Comparison of ENCODE assay signal across 8 cellular contexts in genomic region chr20:20003088-20003954, GRCh38. TPM values are rescaled to one million over a fixed set of nuclear protein-coding genes. Genes with fewer than 3 reads are reported as not detected.
DNase-seq lines count a peak whose midpoint lies in the region; ATAC-seq and TF ChIP-seq lines count a peak whose summit lies in the region.

No MANE protein-coding gene starts in this region.

- H3K9ac ChIP-seq in KMS-11: no peak overlapping the region

- no peak for TF ChIP-seq POLR2A in uterus (IDR thresholded peaks at IDR 0.05)

- ATAC-seq in CD4-positive, CD25-positive, alpha-beta regulatory T cell (ENCODE audit: low read depth in 2 of 2): peak in 1 of 2 donors; percentile 44
- ATAC-seq in central memory CD8-positive, alpha-beta T cell (replicated peaks; ENCODE audit: extremely low read depth, poor library complexity, severe bottlenecking): no peak
- no peak for ATAC-seq in HG02938 (IDR thresholded peaks at IDR 0.05; ENCODE audit: unreplicated experiment)

- H2AFZ ChIP-seq in KMS-11 (ENCODE audit: low read depth): no peak overlapping the region

- H3K79me2 ChIP-seq in KMS-11 (ENCODE audit: insufficient read depth, low read depth): no peaks in the 10 kb centered on the region

- no peaks in the 10 kb centered on the region for H3K9me3 ChIP-seq in CD4-positive, CD25-positive, alpha-beta regulatory T cell (ENCODE audit: control insufficient read depth in 2 of 2, low read length in 2 of 2)
- H3K9me3 ChIP-seq in uterus: no peaks in the 10 kb centered on the region

- peaks cover 0 to 2% (median 0%) of the 10 kb centered on the region in 7 donors for H3K9me3 Mint-ChIP-seq in CD4-positive, CD25-positive, alpha-beta regulatory T cell
- no peaks in the 10 kb centered on the region for H3K9me3 Mint-ChIP-seq in central memory CD8-positive, alpha-beta T cell

- H3K4me1 Mint-ChIP-seq in CD4-positive, CD25-positive, alpha-beta regulatory T cell: peaks cover 0 to 11% (median 9%) of the 10 kb centered on the region in 4 donors
- H3K4me1 Mint-ChIP-seq in central memory CD8-positive, alpha-beta T cell: peaks cover 15% of the 10 kb centered on the region

- TF ChIP-seq CTCF in KMS-11 (conservative IDR thresholded peaks at IDR 0.05; ENCODE audit: low read depth, low read length) (no peak), uterus (IDR thresholded peaks at IDR 0.05) (no peak)

- no peak overlapping the region for H3K27ac ChIP-seq in CD4-positive, CD25-positive, alpha-beta regulatory T cell (ENCODE audit: insufficient read depth, low read length, poor library complexity, severe bottlenecking)
- H3K27ac ChIP-seq in KMS-11: no peak overlapping the region
- H3K27ac ChIP-seq in uterus: peak overlapping the region; percentile 79 to 93

- intact Hi-C loops in uterus (cut with DNase I; ENCODE audit: low total_unique reads): no loop called here

- H3K4me1 ChIP-seq in CD4-positive, CD25-positive, alpha-beta regulatory T cell (ENCODE audit: control insufficient read depth, insufficient read depth, low read length, poor library complexity, severe bottlenecking): no peaks in the 10 kb centered on the region
- H3K4me1 ChIP-seq in KMS-11 (ENCODE audit: low read depth, poor library complexity, severe bottlenecking): peaks cover 25% of the 10 kb centered on the region
- H3K4me1 ChIP-seq in uterus: peaks cover 0 to 6% of the 10 kb centered on the region in 2 donors

- DNase-seq in CD4-positive, CD25-positive, alpha-beta regulatory T cell: peak in 1 of 3 donors; percentile 19
- DNase-seq in central memory CD8-positive, alpha-beta T cell (ENCODE audit: low spot score in 2 of 2): no peak
- DNase-seq in mucosa of gallbladder (ENCODE audit: low spot score): peak; percentile 48
- peak; percentile 66 to 83 for DNase-seq in uterus
- DNase-seq in activated effector memory CD4-positive, alpha-beta T cell treated with Interleukin-2 at 50 U/mL for 16 hours: no peak
- DNase-seq in cerebellar nuclear complex (lab: John Stamatoyannopoulos, UW): no peak

- no peaks in the 10 kb centered on the region for H3K36me3 Mint-ChIP-seq in CD4-positive, CD25-positive, alpha-beta regulatory T cell
- H3K36me3 Mint-ChIP-seq in central memory CD8-positive, alpha-beta T cell (ENCODE audit: insufficient read depth): peaks cover 2% of the 10 kb centered on the region

- no peak overlapping the region for H3K4me3 ChIP-seq in CD4-positive, CD25-positive, alpha-beta regulatory T cell (ENCODE audit: low read depth, low read length)
- H3K4me3 ChIP-seq in KMS-11 (IDR thresholded peaks at IDR 0.05; ENCODE audit: insufficient read depth, low read depth, low read length) (no peak overlapping the region), uterus (peak overlapping the region; percentile 12 to 22)

- no peaks in the 10 kb centered on the region for H3K36me3 ChIP-seq in CD4-positive, CD25-positive, alpha-beta regulatory T cell (ENCODE audit: control insufficient read depth, insufficient read depth, low read length)
- H3K36me3 ChIP-seq in KMS-11 (ENCODE audit: insufficient read depth) (no peaks in the 10 kb centered on the region), uterus (no peaks in the 10 kb centered on the region)

- peaks cover 8% of the 10 kb centered on the region for H3K27me3 ChIP-seq in CD4-positive, CD25-positive, alpha-beta regulatory T cell (ENCODE audit: control insufficient read depth, insufficient read depth, low read length)
- no peaks in the 10 kb centered on the region for H3K27me3 ChIP-seq in KMS-11 (ENCODE audit: insufficient read depth, low read depth)
- H3K27me3 ChIP-seq in uterus: no peaks in the 10 kb centered on the region

- no peaks in the 10 kb centered on the region for H4K20me1 ChIP-seq in KMS-11 (ENCODE audit: insufficient read depth)

- H3K27ac Mint-ChIP-seq in CD4-positive, CD25-positive, alpha-beta regulatory T cell: no peak overlapping the region
- H3K27ac Mint-ChIP-seq in central memory CD8-positive, alpha-beta T cell (ENCODE audit: low read depth): peak overlapping the region; percentile 19

- H3K27me3 Mint-ChIP-seq in CD4-positive, CD25-positive, alpha-beta regulatory T cell: peaks cover 42% of the 10 kb centered on the region
- peaks cover 92% of the 10 kb centered on the region for H3K27me3 Mint-ChIP-seq in central memory CD8-positive, alpha-beta T cell

- H3K4me2 ChIP-seq in KMS-11: peak overlapping the region; percentile 45

- H3K4me3 Mint-ChIP-seq in CD4-positive, CD25-positive, alpha-beta regulatory T cell: peak overlapping the region in 3 of 4 donors; percentile 17 to 78 (median 62)
- peak overlapping the region; percentile 31 for H3K4me3 Mint-ChIP-seq in central memory CD8-positive, alpha-beta T cell

RNA-seq across cellular contexts. Expression of gene NAA20, which starts 13.8 kb away (rescaled TPM):
- 19.6 TPM for total RNA-seq in CD4-positive, CD25-positive, alpha-beta regulatory T cell
- 10 to 100 TPM; 69.1 to 77.4 (median 71.5) TPM for polyA plus RNA-seq in CD4-positive, CD25-positive, alpha-beta regulatory T cell
- total RNA-seq in mucosa of gallbladder: 54.3 TPM
- total RNA-seq in uterus: 10 to 100 TPM; 24.7 to 55.7 (median 35.2) TPM

RNA-seq across cellular contexts. Expression of gene CRNKL1, which starts 48.9 kb away (rescaled TPM):
- 16.7 TPM for total RNA-seq in CD4-positive, CD25-positive, alpha-beta regulatory T cell
- 10 to 100 TPM; 10.4 to 17.9 (median 11.3) TPM for polyA plus RNA-seq in CD4-positive, CD25-positive, alpha-beta regulatory T cell
- 24.9 TPM for total RNA-seq in mucosa of gallbladder
- 10 to 100 TPM; 21.8 to 58.4 (median 38.4) TPM for total RNA-seq in uterus

RNA-seq across cellular contexts. Expression of gene CFAP61, which starts 49.0 kb away (rescaled TPM):
- not detected for total RNA-seq in CD4-positive, CD25-positive, alpha-beta regulatory T cell
- not detected for polyA plus RNA-seq in CD4-positive, CD25-positive, alpha-beta regulatory T cell
- total RNA-seq in mucosa of gallbladder (0.78 TPM), uterus (1 to 10 TPM in 3 of 4 donors, not detected in 1; 3.0 to 8.2 (median 7.5) TPM)

Comparison
In these comparisons a context has a peak if more than half of its experiments do, and no peak if none do; other contexts are left out.
1. DNase-seq: peak in mucosa of gallbladder (single experiment) and uterus (2 of 2); none in central memory CD8-positive, alpha-beta T cell (0 of 2), activated effector memory CD4-positive, alpha-beta T cell treated with Interleukin-2 at 50 U/mL for 16 hours (single experiment) and cerebellar nuclear complex (0 of 2).
2. H3K27ac ChIP-seq: peak in uterus (2 of 2); none in CD4-positive, CD25-positive, alpha-beta regulatory T cell (single experiment) and KMS-11 (single experiment).
3. H3K4me3 ChIP-seq: peak in uterus (2 of 2); none in CD4-positive, CD25-positive, alpha-beta regulatory T cell (single experiment) and KMS-11 (single experiment).